Comparison of ENCODE assay signal across 10 cellular contexts in genomic region chr7:116679495-116679894, GRCh38. TPM values are rescaled to one million over a fixed set of nuclear protein-coding genes. Genes with fewer than 3 reads are reported as not detected.
DNase-seq lines count a peak whose midpoint lies in the region; ATAC-seq lines count a peak whose summit lies in the region.
"Had no signal": no experiment of that assay in that cellular context is flagged by ENCODE, and none has a peak within 500 bp of the region (broad histone marks: within the 10 kb centered on the region; RNA-seq: fewer than 3 reads in every experiment).

No MANE protein-coding gene starts in this region.

- no peak overlapping the region for H3K4me3 ChIP-seq in Karpas-422 (ENCODE audit: low read length)
- H3K4me3 ChIP-seq: testis had no signal

- peaks cover 29% of the 10 kb centered on the region for H3K27me3 Mint-ChIP-seq in memory B cell

- H3K9ac ChIP-seq in Karpas-422 (ENCODE audit: low read length) = no peak overlapping the region

- no peak overlapping the region for H3K4me3 Mint-ChIP-seq in memory B cell

- H3K36me3 ChIP-seq in Karpas-422 (ENCODE audit: insufficient read depth, low read length) = peaks cover 11% of the 10 kb centered on the region; the same call in 1 of the 2 replicates

- peaks cover 19% of the 10 kb centered on the region for H3K4me1 Mint-ChIP-seq in memory B cell

- no peaks in the 10 kb centered on the region for H3K9me3 ChIP-seq in Karpas-422 (ENCODE audit: low read length)
- H3K9me3 ChIP-seq: testis had no signal

- no peak overlapping the region for H3K27ac Mint-ChIP-seq in memory B cell

- ATAC-seq in GM18873 (IDR thresholded peaks at IDR 0.05; ENCODE audit: low FRiP score, unreplicated experiment) (peak; percentile 74), HG02588 (IDR thresholded peaks at IDR 0.05; ENCODE audit: unreplicated experiment) (peak; percentile 70), memory B cell (ENCODE audit: low read depth) (peak; percentile 27), HG02970 (IDR thresholded peaks at IDR 0.05; ENCODE audit: low FRiP score, unreplicated experiment) (no peak)

- no peak overlapping the region for H2AFZ ChIP-seq in Karpas-422 (ENCODE audit: low read length)

- no peak for DNase-seq in Karpas-422
- no peak for DNase-seq in memory B cell (ENCODE audit: low spot score in 2 of 2)
- no peak for DNase-seq in NAMALWA (ENCODE audit: low spot score)
- no peak for DNase-seq in MV-4-11 (lab: John Stamatoyannopoulos, UW)
- DNase-seq: caudate nucleus, GDM1, testis had no signal

- H3K9me2 ChIP-seq in Karpas-422 (replicated peaks; ENCODE audit: insufficient read depth, low read length) = no peaks in the 10 kb centered on the region

- peaks cover 100% of the 10 kb centered on the region for H3K79me2 ChIP-seq in Karpas-422 (ENCODE audit: low read length)

- peaks cover 1% of the 10 kb centered on the region for H3K9me3 Mint-ChIP-seq in memory B cell

- H3K4me2 ChIP-seq in Karpas-422 (ENCODE audit: low read depth, low read length, poor library complexity, severe bottlenecking) = peak overlapping the region; percentile 85

- H3K27ac ChIP-seq in Karpas-422 (ENCODE audit: low read length) = peak overlapping the region; percentile 92
- H3K27ac ChIP-seq: testis had no signal

- peaks cover 91% of the 10 kb centered on the region for H3K4me1 ChIP-seq in Karpas-422 (ENCODE audit: low read length)
- H3K4me1 ChIP-seq: testis had no signal

- no peaks in the 10 kb centered on the region for H3K27me3 ChIP-seq in Karpas-422 (ENCODE audit: low read length)
- H3K27me3 ChIP-seq: testis had no signal

- H3K36me3 Mint-ChIP-seq in memory B cell = peaks cover 2% of the 10 kb centered on the region

- H4K20me1 ChIP-seq in Karpas-422 (ENCODE audit: insufficient read depth, low read depth, low read length) = peaks cover 10% of the 10 kb centered on the region

RNA-seq across cellular contexts. Expression of gene MET, which starts 7.5 kb away (rescaled TPM):
- 118 and 158 TPM in 2 replicates for total RNA-seq in Karpas-422 (2014; rRNA removed; shearing (Covaris generic); ENCODE audit: low replicate concordance)
